ENCODE assay signal across 1 cellular context in the genomic region with DNA sequence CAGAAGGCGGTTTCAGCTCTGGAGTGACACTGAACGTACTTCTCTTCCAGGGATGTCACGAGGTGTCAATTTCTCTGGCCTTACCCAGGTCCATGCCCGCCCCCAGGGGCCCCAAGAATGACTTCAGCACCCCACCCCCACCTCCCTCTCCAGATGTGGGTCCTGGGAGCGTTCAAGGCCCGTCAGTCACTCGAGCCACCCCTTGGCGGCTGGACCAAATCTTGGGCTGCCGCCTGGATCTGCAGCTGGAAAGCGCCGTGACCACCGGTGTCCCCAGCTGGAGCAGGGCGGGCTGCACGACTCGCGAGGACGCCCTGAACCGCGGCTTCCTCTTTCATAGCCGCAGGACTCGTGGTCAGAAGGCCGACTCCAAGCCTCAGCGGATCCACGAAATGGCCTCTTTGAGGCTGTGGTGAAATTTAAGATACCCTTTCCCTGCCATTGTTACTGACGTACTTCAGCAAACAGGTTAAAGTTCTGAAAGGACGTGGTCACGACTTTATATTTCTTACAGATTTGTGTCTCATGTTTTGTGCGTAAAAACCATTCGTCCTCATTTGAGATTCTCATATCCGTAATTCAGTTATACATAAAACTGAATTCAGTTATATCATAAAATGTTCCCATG.
TF ChIP-seq lines count a peak whose summit lies in the region.

No MANE protein-coding gene starts in this region.

TF ChIP-seq in HepG2, 621 proteins besides CTCF, POLR2A, EP300 and RAD21 (continued from another document and continues in another):
- TF ChIP-seq, protein P1, sequence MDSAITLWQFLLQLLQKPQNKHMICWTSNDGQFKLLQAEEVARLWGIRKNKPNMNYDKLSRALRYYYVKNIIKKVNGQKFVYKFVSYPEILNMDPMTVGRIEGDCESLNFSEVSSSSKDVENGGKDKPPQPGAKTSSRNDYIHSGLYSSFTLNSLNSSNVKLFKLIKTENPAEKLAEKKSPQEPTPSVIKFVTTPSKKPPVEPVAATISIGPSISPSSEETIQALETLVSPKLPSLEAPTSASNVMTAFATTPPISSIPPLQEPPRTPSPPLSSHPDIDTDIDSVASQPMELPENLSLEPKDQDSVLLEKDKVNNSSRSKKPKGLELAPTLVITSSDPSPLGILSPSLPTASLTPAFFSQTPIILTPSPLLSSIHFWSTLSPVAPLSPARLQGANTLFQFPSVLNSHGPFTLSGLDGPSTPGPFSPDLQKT (CRISPR knock-in tag; IDR thresholded peaks at IDR 0.05; ENCODE audit: borderline replicate concordance) = no peak
- TF ChIP-seq, protein P2, sequence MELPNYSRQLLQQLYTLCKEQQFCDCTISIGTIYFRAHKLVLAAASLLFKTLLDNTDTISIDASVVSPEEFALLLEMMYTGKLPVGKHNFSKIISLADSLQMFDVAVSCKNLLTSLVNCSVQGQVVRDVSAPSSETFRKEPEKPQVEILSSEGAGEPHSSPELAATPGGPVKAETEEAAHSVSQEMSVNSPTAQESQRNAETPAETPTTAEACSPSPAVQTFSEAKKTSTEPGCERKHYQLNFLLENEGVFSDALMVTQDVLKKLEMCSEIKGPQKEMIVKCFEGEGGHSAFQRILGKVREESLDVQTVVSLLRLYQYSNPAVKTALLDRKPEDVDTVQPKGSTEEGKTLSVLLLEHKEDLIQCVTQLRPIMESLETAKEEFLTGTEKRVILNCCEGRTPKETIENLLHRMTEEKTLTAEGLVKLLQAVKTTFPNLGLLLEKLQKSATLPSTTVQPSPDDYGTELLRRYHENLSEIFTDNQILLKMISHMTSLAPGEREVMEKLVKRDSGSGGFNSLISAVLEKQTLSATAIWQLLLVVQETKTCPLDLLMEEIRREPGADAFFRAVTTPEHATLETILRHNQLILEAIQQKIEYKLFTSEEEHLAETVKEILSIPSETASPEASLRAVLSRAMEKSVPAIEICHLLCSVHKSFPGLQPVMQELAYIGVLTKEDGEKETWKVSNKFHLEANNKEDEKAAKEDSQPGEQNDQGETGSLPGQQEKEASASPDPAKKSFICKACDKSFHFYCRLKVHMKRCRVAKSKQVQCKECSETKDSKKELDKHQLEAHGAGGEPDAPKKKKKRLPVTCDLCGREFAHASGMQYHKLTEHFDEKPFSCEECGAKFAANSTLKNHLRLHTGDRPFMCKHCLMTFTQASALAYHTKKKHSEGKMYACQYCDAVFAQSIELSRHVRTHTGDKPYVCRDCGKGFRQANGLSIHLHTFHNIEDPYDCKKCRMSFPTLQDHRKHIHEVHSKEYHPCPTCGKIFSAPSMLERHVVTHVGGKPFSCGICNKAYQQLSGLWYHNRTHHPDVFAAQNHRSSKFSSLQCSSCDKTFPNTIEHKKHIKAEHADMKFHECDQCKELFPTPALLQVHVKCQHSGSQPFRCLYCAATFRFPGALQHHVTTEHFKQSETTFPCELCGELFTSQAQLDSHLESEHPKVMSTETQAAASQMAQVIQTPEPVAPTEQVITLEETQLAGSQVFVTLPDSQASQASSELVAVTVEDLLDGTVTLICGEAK (IDR thresholded peaks at IDR 0.05) = no peak
- TF ChIP-seq, protein P2 (CRISPR knock-in tag; IDR thresholded peaks at IDR 0.05) = no peak; the same call in 1 of the 2 replicates
- no peak for TF ChIP-seq REL (CRISPR knock-in tag; conservative IDR thresholded peaks at IDR 0.05)
- TF ChIP-seq IRX3 (CRISPR knock-in tag; IDR thresholded peaks at IDR 0.05; ENCODE audit: borderline replicate concordance, low read depth) = peak; percentile 44
- peak; percentile 84; the same call in 1 of the 2 replicates for TF ChIP-seq ZNF616 (CRISPR knock-in tag; IDR thresholded peaks at IDR 0.05; ENCODE audit: low read depth)
- 0 out of 2 replicates have a peak, but pooled peaks have one; percentile 73 for TF ChIP-seq ZNF605 (CRISPR knock-in tag; IDR thresholded peaks at IDR 0.05)
- TF ChIP-seq, protein P3, sequence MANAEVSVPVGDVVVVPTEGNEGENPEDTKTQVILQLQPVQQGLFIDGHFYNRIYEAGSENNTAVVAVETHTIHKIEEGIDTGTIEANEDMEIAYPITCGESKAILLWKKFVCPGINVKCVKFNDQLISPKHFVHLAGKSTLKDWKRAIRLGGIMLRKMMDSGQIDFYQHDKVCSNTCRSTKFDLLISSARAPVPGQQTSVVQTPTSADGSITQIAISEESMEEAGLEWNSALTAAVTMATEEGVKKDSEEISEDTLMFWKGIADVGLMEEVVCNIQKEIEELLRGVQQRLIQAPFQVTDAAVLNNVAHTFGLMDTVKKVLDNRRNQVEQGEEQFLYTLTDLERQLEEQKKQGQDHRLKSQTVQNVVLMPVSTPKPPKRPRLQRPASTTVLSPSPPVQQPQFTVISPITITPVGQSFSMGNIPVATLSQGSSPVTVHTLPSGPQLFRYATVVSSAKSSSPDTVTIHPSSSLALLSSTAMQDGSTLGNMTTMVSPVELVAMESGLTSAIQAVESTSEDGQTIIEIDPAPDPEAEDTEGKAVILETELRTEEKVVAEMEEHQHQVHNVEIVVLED (CRISPR knock-in tag; IDR thresholded peaks at IDR 0.05; ENCODE audit: borderline replicate concordance) = no peak
- TF ChIP-seq ZNF496 (CRISPR knock-in tag; IDR thresholded peaks at IDR 0.05; ENCODE audit: insufficient replicate concordance) = no peak
- TF ChIP-seq SPEN (CRISPR knock-in tag; IDR thresholded peaks at IDR 0.05; ENCODE audit: low read depth) = 0 out of 2 replicates have a peak, but pooled peaks have one; percentile 30
- no peak for TF ChIP-seq ZBTB8A (CRISPR knock-in tag; IDR thresholded peaks at IDR 0.05; ENCODE audit: borderline replicate concordance, low read depth)
- TF ChIP-seq RAD51 (IDR thresholded peaks at IDR 0.05; ENCODE audit: borderline replicate concordance) = no peak
- no peak; the same call in 1 of the 2 replicates for TF ChIP-seq ZNF564 (CRISPR knock-in tag; IDR thresholded peaks at IDR 0.05)
- TF ChIP-seq ZNF121 (CRISPR knock-in tag; IDR thresholded peaks at IDR 0.05) = 0 out of 2 replicates have a peak, but pooled peaks have one; percentile 7
- TF ChIP-seq, protein P4, sequence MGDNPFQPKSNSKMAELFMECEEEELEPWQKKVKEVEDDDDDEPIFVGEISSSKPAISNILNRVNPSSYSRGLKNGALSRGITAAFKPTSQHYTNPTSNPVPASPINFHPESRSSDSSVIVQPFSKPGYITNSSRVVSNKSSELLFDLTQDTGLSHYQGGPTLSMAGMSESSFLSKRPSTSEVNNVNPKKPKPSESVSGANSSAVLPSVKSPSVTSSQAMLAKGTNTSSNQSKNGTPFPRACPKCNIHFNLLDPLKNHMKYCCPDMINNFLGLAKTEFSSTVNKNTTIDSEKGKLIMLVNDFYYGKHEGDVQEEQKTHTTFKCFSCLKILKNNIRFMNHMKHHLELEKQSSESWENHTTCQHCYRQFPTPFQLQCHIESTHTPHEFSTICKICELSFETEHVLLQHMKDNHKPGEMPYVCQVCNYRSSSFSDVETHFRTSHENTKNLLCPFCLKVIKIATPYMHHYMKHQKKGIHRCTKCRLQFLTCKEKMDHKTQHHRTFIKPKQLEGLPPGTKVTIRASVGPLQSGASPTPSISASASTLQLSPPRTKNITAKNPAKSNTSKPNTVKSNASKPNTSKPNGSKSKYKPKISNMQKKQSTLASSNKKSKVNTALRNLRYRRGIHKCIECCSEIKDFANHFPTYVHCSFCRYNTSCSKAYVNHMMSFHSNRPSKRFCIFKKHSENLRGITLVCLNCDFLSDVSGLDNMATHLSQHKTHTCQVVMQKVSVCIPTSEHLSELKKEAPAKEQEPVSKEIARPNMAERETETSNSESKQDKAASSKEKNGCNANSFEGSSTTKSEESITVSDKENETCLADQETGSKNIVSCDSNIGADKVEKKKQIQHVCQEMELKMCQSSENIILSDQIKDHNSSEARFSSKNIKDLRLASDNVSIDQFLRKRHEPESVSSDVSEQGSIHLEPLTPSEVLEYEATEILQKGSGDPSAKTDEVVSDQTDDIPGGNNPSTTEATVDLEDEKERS (CRISPR knock-in tag; IDR thresholded peaks at IDR 0.05) = 0 out of 2 replicates have a peak, but pooled peaks have one; percentile 1
- TF ChIP-seq KLF6 (CRISPR knock-in tag; IDR thresholded peaks at IDR 0.05) = no peak
- TF ChIP-seq, protein P5, sequence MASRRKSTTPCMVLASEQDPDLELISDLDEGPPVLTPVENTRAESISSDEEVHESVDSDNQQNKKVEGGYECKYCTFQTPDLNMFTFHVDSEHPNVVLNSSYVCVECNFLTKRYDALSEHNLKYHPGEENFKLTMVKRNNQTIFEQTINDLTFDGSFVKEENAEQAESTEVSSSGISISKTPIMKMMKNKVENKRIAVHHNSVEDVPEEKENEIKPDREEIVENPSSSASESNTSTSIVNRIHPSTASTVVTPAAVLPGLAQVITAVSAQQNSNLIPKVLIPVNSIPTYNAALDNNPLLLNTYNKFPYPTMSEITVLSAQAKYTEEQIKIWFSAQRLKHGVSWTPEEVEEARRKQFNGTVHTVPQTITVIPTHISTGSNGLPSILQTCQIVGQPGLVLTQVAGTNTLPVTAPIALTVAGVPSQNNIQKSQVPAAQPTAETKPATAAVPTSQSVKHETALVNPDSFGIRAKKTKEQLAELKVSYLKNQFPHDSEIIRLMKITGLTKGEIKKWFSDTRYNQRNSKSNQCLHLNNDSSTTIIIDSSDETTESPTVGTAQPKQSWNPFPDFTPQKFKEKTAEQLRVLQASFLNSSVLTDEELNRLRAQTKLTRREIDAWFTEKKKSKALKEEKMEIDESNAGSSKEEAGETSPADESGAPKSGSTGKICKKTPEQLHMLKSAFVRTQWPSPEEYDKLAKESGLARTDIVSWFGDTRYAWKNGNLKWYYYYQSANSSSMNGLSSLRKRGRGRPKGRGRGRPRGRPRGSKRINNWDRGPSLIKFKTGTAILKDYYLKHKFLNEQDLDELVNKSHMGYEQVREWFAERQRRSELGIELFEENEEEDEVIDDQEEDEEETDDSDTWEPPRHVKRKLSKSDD (CRISPR knock-in tag; IDR thresholded peaks at IDR 0.05; ENCODE audit: low read depth) = no peak
- TF ChIP-seq ZSCAN12 (CRISPR knock-in tag; IDR thresholded peaks at IDR 0.05) = no peak; the same call in 1 of the 2 replicates
- TF ChIP-seq ZNF629 (CRISPR knock-in tag; conservative IDR thresholded peaks at IDR 0.05) = no peak
- TF ChIP-seq IRF2 (CRISPR knock-in tag; IDR thresholded peaks at IDR 0.05) = no peak; the same call in 1 of the 2 replicates
- TF ChIP-seq, protein P6, sequence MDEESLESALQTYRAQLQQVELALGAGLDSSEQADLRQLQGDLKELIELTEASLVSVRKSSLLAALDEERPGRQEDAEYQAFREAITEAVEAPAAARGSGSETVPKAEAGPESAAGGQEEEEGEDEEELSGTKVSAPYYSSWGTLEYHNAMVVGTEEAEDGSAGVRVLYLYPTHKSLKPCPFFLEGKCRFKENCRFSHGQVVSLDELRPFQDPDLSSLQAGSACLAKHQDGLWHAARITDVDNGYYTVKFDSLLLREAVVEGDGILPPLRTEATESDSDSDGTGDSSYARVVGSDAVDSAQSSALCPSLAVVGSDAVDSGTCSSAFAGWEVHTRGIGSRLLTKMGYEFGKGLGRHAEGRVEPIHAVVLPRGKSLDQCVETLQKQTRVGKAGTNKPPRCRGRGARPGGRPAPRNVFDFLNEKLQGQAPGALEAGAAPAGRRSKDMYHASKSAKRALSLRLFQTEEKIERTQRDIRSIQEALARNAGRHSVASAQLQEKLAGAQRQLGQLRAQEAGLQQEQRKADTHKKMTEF (CRISPR knock-in tag; IDR thresholded peaks at IDR 0.05) = no peak
- peak; percentile 93 for TF ChIP-seq ZNF317 (CRISPR knock-in tag; IDR thresholded peaks at IDR 0.05)
- TF ChIP-seq, protein P7, sequence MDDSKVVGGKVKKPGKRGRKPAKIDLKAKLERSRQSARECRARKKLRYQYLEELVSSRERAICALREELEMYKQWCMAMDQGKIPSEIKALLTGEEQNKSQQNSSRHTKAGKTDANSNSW (CRISPR knock-in tag; IDR thresholded peaks at IDR 0.05; ENCODE audit: borderline replicate concordance) = no peak
- no peak for TF ChIP-seq ZNF205 (CRISPR knock-in tag; IDR thresholded peaks at IDR 0.05)
- TF ChIP-seq YEATS4 (CRISPR knock-in tag; IDR thresholded peaks at IDR 0.05; ENCODE audit: borderline replicate concordance) = no peak
- peak; percentile 95 for TF ChIP-seq ARHGAP35 (CRISPR knock-in tag; IDR thresholded peaks at IDR 0.05; ENCODE audit: borderline replicate concordance)
- TF ChIP-seq, protein P8, sequence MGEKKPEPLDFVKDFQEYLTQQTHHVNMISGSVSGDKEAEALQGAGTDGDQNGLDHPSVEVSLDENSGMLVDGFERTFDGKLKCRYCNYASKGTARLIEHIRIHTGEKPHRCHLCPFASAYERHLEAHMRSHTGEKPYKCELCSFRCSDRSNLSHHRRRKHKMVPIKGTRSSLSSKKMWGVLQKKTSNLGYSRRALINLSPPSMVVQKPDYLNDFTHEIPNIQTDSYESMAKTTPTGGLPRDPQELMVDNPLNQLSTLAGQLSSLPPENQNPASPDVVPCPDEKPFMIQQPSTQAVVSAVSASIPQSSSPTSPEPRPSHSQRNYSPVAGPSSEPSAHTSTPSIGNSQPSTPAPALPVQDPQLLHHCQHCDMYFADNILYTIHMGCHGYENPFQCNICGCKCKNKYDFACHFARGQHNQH (CRISPR knock-in tag; IDR thresholded peaks at IDR 0.05) = no peak
- TF ChIP-seq, protein P9, sequence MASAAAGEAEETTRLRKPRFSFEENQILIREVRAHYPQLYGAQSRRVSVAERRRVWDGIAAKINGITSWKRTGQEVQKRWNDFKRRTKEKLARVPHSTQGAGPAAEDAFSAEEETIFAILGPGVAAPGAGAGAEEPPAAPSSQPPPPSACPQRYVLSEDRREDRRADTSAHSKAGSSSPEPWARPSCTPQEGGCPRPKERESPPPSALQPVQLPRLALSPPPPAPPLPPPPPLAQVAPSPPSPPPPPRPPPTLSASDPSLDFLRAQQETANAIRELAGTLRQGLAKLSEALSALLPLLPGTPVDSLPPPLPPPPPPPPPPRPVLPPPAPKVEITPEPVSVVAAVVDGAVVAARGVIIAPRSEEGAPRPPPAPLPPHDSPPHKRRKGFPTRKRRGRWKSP (CRISPR knock-in tag; IDR thresholded peaks at IDR 0.05) = no peak
- TF ChIP-seq ZNF138 (CRISPR knock-in tag; IDR thresholded peaks at IDR 0.05; ENCODE audit: low read depth) = no peak
- peak; percentile 61 for TF ChIP-seq ZNF468 (CRISPR knock-in tag; IDR thresholded peaks at IDR 0.05)
